16 cellular contexts compared by ENCODE assay signal in genomic region chr7:142176901-142177300, GRCh38.
"Had no signal": no experiment of that assay in that cellular context is flagged by ENCODE, and none has a peak within 500 bp of the region (broad histone marks: within the 10 kb centered on the region; RNA-seq: fewer than 3 reads in every experiment).

No MANE protein-coding gene starts in this region.

- H3K27ac Mint-ChIP-seq: activated naive CD8-positive, alpha-beta T cell; activated T-helper 1 cell treated with anti-CD3 and anti-CD28 coated beads, Interleukin-12 subunit alpha, Interleukin-12 subunit beta, Interleukin-2, Interleukin-4 antibody, amounts not matched to agents 30 ng/mL and 10 ng/mL and 1 ng/mL, durations not matched to agents 14 hours and 24 hours and 36 hours; nephron progenitor cell had no signal

- H3K27me3 ChIP-seq: dorsolateral prefrontal cortex, left lung, tibial artery had no signal

- H3K36me3 ChIP-seq: left lung, tibial artery had no signal

- DNase-seq: activated CD4-positive, alpha-beta T cell treated with anti-CD3 and anti-CD28 coated beads, Interleukin-2, amount 50 U/mL, for 48 hours; activated T-cell treated with anti-CD3 and anti-CD28 coated beads for 4 hours; amniotic stem cell; dorsolateral prefrontal cortex; foreskin keratinocyte; left lung; nephron progenitor cell; occipital lobe; retina; stimulated activated CD4-positive, alpha-beta T cell treated with anti-CD3 and anti-CD28 coated beads, Interleukin-12 subunit alpha, Interleukin-12 subunit beta, amount 100 ng/mL, for 4 hours; stimulated activated CD4-positive, alpha-beta T cell treated with anti-CD3 and anti-CD28 coated beads, Interleukin-1b, Interleukin-23, amount 100 ng/mL, for 48 hours; stimulated activated naive CD4-positive, alpha-beta T cell treated with Interleukin-2 at 50 U/mL for 16 hours; tibial artery had no signal

- H3K4me3 Mint-ChIP-seq: activated naive CD8-positive, alpha-beta T cell; activated T-helper 1 cell treated with anti-CD3 and anti-CD28 coated beads, Interleukin-12 subunit alpha, Interleukin-12 subunit beta, Interleukin-2, Interleukin-4 antibody, amounts not matched to agents 30 ng/mL and 10 ng/mL and 1 ng/mL, durations not matched to agents 14 hours and 24 hours and 36 hours; nephron progenitor cell had no signal

- H3K27ac ChIP-seq: dorsolateral prefrontal cortex, epithelial cell of prostate, foreskin keratinocyte, left lung, tibial artery had no signal

- H3K4me1 Mint-ChIP-seq: nephron progenitor cell had no signal

- H3K36me3 Mint-ChIP-seq: activated naive CD8-positive, alpha-beta T cell had no signal

- H3K4me1 ChIP-seq: foreskin keratinocyte, tibial artery had no signal

- H3K27me3 Mint-ChIP-seq: activated naive CD8-positive, alpha-beta T cell had no signal

- H3K4me3 ChIP-seq: dorsolateral prefrontal cortex, left lung, tibial artery had no signal

- ATAC-seq: left lung had no signal

- H3K9me3 Mint-ChIP-seq: activated T-helper 1 cell treated with anti-CD3 and anti-CD28 coated beads, Interleukin-12 subunit alpha, Interleukin-12 subunit beta, Interleukin-2, Interleukin-4 antibody, amounts not matched to agents 30 ng/mL and 10 ng/mL and 1 ng/mL, durations not matched to agents 14 hours and 24 hours and 36 hours had no signal

- H3K9me3 ChIP-seq: left lung, tibial artery had no signal
